In genomic region chr3:64890466-64890865, GRCh38 we compare ENCODE assay signal across 17 cellular contexts.
DNase-seq lines count a peak whose midpoint lies in the region; ATAC-seq and TF ChIP-seq lines count a peak whose summit lies in the region.
"Had no signal": no experiment of that assay in that cellular context is flagged by ENCODE, and none has a peak within 500 bp of the region (broad histone marks: within the 10 kb centered on the region; RNA-seq: fewer than 3 reads in every experiment).

No MANE protein-coding gene starts in this region.

- no peak for ATAC-seq in aorta (ENCODE audit: low FRiP score)
- ATAC-seq in naive thymus-derived CD8-positive, alpha-beta T cell, result no peak
- ATAC-seq: Panc1 had no signal

- H3K4me1 ChIP-seq in left ventricle myocardium inferior (peaks cover 48% of the 10 kb centered on the region), esophagus squamous epithelium (peaks cover 0 to 32% (median 6%) of the 10 kb centered on the region in 3 donors), stomach (peaks cover 0 to 25% (median 5%) of the 10 kb centered on the region in 4 donors), aorta (ENCODE audit: control insufficient read depth in 1 of 2, insufficient read depth in 2 of 2, low read length in 2 of 2) (peaks cover 4 to 5% of the 10 kb centered on the region in 2 donors)

- TF ChIP-seq POLR2A in esophagus squamous epithelium (IDR thresholded peaks at IDR 0.05) (no peak), stomach (IDR thresholded peaks at IDR 0.05) (no peak)

- DNase-seq in left ventricle myocardium inferior, result no peak
- DNase-seq in cardiac septum (ENCODE audit: low spot score), result no peak
- no peak for DNase-seq in esophagus squamous epithelium (lab: John Stamatoyannopoulos, UW)
- no peak for DNase-seq in stomach
- no peak for DNase-seq in aorta
- DNase-seq in naive thymus-derived CD8-positive, alpha-beta T cell, result no peak
- DNase-seq in activated CD4-positive, alpha-beta T cell treated with anti-CD3 and anti-CD28 coated beads for 48 hours, result no peak
- DNase-seq: DMS53, GDM1, NCI-H1105, NCI-H146, NCI-H2029 treated with DMSO at 0.1 percent for 48 hours, NCI-H226, NCI-H774 had no signal

- no peak overlapping the region for H3K4me3 Mint-ChIP-seq in nephron
- H3K4me3 Mint-ChIP-seq in naive thymus-derived CD8-positive, alpha-beta T cell, result no peak overlapping the region

- POLR2A ChIA-PET in naive thymus-derived CD8-positive, alpha-beta T cell (lab: Charles Lee), result no interaction called here

- intact Hi-C loops in left ventricle myocardium inferior (cut with micrococcal nuclease) (no loop called here), cardiac septum (cut with DNase I) (no loop called here), esophagus squamous epithelium (cut with DNase I) (no loop called here), stomach (cut with DNase I; ENCODE audit: low total_unique reads) (no loop called here), aorta (cut with DNase I) (loop anchor here (10.0 kb wide), 1 partner anchor 206 kb away; the partner anchor contains the start of gene ADAMTS9 (in 2 of the 2))

- 62 to 68% methylated on average over 2 of the region's 2 CpGs for WGBS in esophagus squamous epithelium, 2 donors
- WGBS in stomach, 5 donors, result 72 to 89% (median 79%) methylated on average over 2 of the region's 2 CpGs
- WGBS in aorta, 2 donors, result 66 to 67% methylated on average over 2 of the region's 2 CpGs

- H3K27me3 Mint-ChIP-seq in nephron (ENCODE audit: low read depth), result no peaks in the 10 kb centered on the region
- peaks cover 0 to 4% (median 0%) of the 10 kb centered on the region in 5 donors for H3K27me3 Mint-ChIP-seq in naive thymus-derived CD8-positive, alpha-beta T cell

- TF ChIP-seq EP300 in stomach (IDR thresholded peaks at IDR 0.05), result no peak

- H3K9me3 Mint-ChIP-seq in nephron, result peaks cover 3% of the 10 kb centered on the region
- H3K9me3 Mint-ChIP-seq in naive thymus-derived CD8-positive, alpha-beta T cell, result peaks cover 0 to 12% (median 6%) of the 10 kb centered on the region in 9 donors

- TF ChIP-seq CTCF in left ventricle myocardium inferior (IDR thresholded peaks at IDR 0.05; ENCODE audit: borderline replicate concordance) (no peak), esophagus squamous epithelium (IDR thresholded peaks at IDR 0.05) (no peak), nephron (IDR thresholded peaks at IDR 0.05; ENCODE audit: unreplicated experiment in 3 of 3) (no peak), stomach (IDR thresholded peaks at IDR 0.05) (no peak)

- peaks cover 60% of the 10 kb centered on the region for H3K4me1 Mint-ChIP-seq in nephron
- no peaks in the 10 kb centered on the region for H3K4me1 Mint-ChIP-seq in naive thymus-derived CD8-positive, alpha-beta T cell

- H3K27ac ChIP-seq in left ventricle myocardium inferior (replicated peaks) (peak overlapping the region; percentile 67), esophagus squamous epithelium (peak overlapping the region in 3 of 4 donors; percentile 25 to 58 (median 52)), stomach (peak overlapping the region in 4 of 5 donors; percentile 27 to 74 (median 54)), aorta (ENCODE audit: low read depth in 1 of 2, low read length in 2 of 2) (no peak overlapping the region)
- H3K27ac ChIP-seq: KMS-11 had no signal

- H3K36me3 Mint-ChIP-seq in nephron (ENCODE audit: low read depth), result peaks cover 5% of the 10 kb centered on the region
- peaks cover 0 to 4% (median 0%) of the 10 kb centered on the region in 3 donors for H3K36me3 Mint-ChIP-seq in naive thymus-derived CD8-positive, alpha-beta T cell

- H3K36me3 ChIP-seq in left ventricle myocardium inferior (no peaks in the 10 kb centered on the region), esophagus squamous epithelium (no peaks in the 10 kb centered on the region), stomach (no peaks in the 10 kb centered on the region), aorta (ENCODE audit: control insufficient read depth in 1 of 2, insufficient read depth in 2 of 2, low read length in 1 of 2) (no peaks in the 10 kb centered on the region)

- H3K27me3 ChIP-seq in left ventricle myocardium inferior (ENCODE audit: low read depth) (no peaks in the 10 kb centered on the region), esophagus squamous epithelium (no peaks in the 10 kb centered on the region), stomach (no peaks in the 10 kb centered on the region), aorta (ENCODE audit: control insufficient read depth in 1 of 2, insufficient read depth in 2 of 2, low read length in 1 of 2) (no peaks in the 10 kb centered on the region)

- H3K4me3 ChIP-seq in left ventricle myocardium inferior, result no peak overlapping the region
- H3K4me3 ChIP-seq in esophagus squamous epithelium, result no peak overlapping the region
- no peak overlapping the region for H3K4me3 ChIP-seq in stomach
- H3K4me3 ChIP-seq in aorta (ENCODE audit: low read length in 2 of 2), result no peak overlapping the region

- no peaks in the 10 kb centered on the region for H3K9me3 ChIP-seq in left ventricle myocardium inferior (replicated peaks)
- H3K9me3 ChIP-seq in esophagus squamous epithelium, result no peaks in the 10 kb centered on the region
- no peaks in the 10 kb centered on the region for H3K9me3 ChIP-seq in stomach
- peaks cover 2% of the 10 kb centered on the region for H3K9me3 ChIP-seq in aorta (ENCODE audit: control insufficient read depth, low read length)

- H3K27ac Mint-ChIP-seq in nephron, result peak overlapping the region; percentile 76 to 94 (median 81)
- H3K27ac Mint-ChIP-seq in naive thymus-derived CD8-positive, alpha-beta T cell, result no peak overlapping the region

Comparison
In these comparisons a context has a peak if more than half of its experiments do, and no peak if none do; other contexts are left out.
1. H3K27ac ChIP-seq: peak in left ventricle myocardium inferior (single experiment), esophagus squamous epithelium (3 of 4) and stomach (4 of 5); none in aorta (0 of 2).
2. H3K27ac Mint-ChIP-seq: peak in nephron (3 of 3); none in naive thymus-derived CD8-positive, alpha-beta T cell (0 of 10).
3. intact Hi-C loops: an anchor here in aorta (10.0 kb wide); none called in left ventricle myocardium inferior, cardiac septum, esophagus squamous epithelium and stomach.